ENCODE assay signal across 10 cellular contexts in the genomic region with DNA sequence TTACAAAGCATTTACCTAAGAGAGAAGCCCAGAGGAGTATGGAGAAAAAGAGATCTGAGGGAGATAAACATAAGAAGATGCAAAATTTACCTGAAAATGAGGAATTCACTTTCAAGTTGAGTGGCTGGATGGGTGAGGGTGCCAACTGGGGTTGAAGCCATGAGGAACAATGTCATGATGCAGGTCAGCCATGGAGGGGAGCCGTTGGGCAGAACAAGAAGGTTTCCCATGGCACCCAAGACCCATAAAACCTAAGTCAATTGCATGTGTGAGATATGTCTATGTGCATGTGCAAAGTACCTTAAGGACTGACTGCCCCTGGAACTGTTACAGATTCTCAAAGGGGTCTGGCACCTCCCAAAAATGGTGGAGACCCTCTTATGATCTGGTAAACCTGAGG. TPM values are rescaled to one million over a fixed set of nuclear protein-coding genes. Genes with fewer than 3 reads are reported as not detected.
DNase-seq lines count a peak whose midpoint lies in the region; ATAC-seq and TF ChIP-seq lines count a peak whose summit lies in the region.
"Had no signal": no experiment of that assay in that cellular context is flagged by ENCODE, and none has a peak within 500 bp of the region (broad histone marks: within the 10 kb centered on the region; RNA-seq: fewer than 3 reads in every experiment).

No MANE protein-coding gene starts in this region.

- H2BK20ac ChIP-seq in H9 (ENCODE audit: low read depth, low read length, poor library complexity, severe bottlenecking): no peak overlapping the region

- BruUV-seq in OCI-LY7 (replicated peaks; lab: Mats Ljungman, UMichigan): no TSS peak

- no CpG with 5 or more reads among the region's 1 CpG for WGBS in H9 (ENCODE audit: extremely low coverage, insufficient read length, low lambda C conversion rate)
- 15 to 27% (median 25%) methylated on average over 1 of the region's 1 CpG for WGBS in psoas muscle, 3 donors
- WGBS in gastroesophageal sphincter (ENCODE audit: low coverage in 1 of 2), 2 donors: 57% methylated on average over 1 of the region's 1 CpG; no CpG with 5 or more reads in 1 of the 2 donors

- H4K8ac ChIP-seq in H9 (replicated peaks; ENCODE audit: insufficient read length, low read depth, low read length): no peak overlapping the region

- no peak for TF ChIP-seq EP300 in gastroesophageal sphincter (IDR thresholded peaks at IDR 0.05)

- peaks cover 0 to 2% (median 1%) of the 10 kb centered on the region in 3 experiments; a peak in 1 of 7 replicates for H3K36me3 Mint-ChIP-seq in H9 (ENCODE audit: insufficient read depth in 1 of 3, low read depth in 3 of 3)
- no peaks in the 10 kb centered on the region for H3K36me3 Mint-ChIP-seq in CD8-positive, alpha-beta memory T cell

- intact Hi-C loops in psoas muscle (cut with DNase I) (no loop called here), OCI-LY7 (cut with micrococcal nuclease; ENCODE audit: unreplicated experiment) (no loop called here)

- peak; percentile 49 for DNase-seq in H9
- peak; percentile 2 to 8 for DNase-seq in SJCRH30
- DNase-seq in fibroblast of villous mesenchyme (ENCODE audit: low read depth): peak; percentile 49
- no peak for DNase-seq in psoas muscle
- DNase-seq in CD8-positive, alpha-beta memory T cell: no peak
- no peak for DNase-seq in NCI-H510A (lab: John Stamatoyannopoulos, UW)
- DNase-seq in OCI-LY7 (ENCODE audit: low spot score): no peak
- DNase-seq: NCI-H1092 treated with DMSO at 0.1 percent for 48 hours; stimulated activated CD4-positive, alpha-beta T cell treated with anti-CD3 and anti-CD28 coated beads, Interleukin-1b, Interleukin-23, amount 100 ng/mL, for 48 hours had no signal

- ATAC-seq in psoas muscle (peak in 3 of 4 donors; percentile 66 to 78 (median 75)), gastroesophageal sphincter (no peak)

- no peak for TF ChIP-seq POLR2A in gastroesophageal sphincter (IDR thresholded peaks at IDR 0.05)

- H4K91ac ChIP-seq in H9 (ENCODE audit: insufficient read length, low read depth, low read length): no peak overlapping the region

- H3K56ac ChIP-seq in H9 (ENCODE audit: insufficient read length, low read depth, low read length): no peak overlapping the region

- no peak overlapping the region for H3K27ac ChIP-seq in H9 (ENCODE audit: insufficient read length, low read depth, low read length)
- H3K27ac ChIP-seq in SJCRH30: no peak overlapping the region
- no peak overlapping the region for H3K27ac ChIP-seq in psoas muscle
- no peak overlapping the region for H3K27ac ChIP-seq in CD8-positive, alpha-beta memory T cell (ENCODE audit: low read depth, low read length)
- no peak overlapping the region for H3K27ac ChIP-seq in gastroesophageal sphincter
- no peak overlapping the region for H3K27ac ChIP-seq in OCI-LY7 (ENCODE audit: low read depth, low read length, poor library complexity, severe bottlenecking)

- no peak overlapping the region for H2BK15ac ChIP-seq in H9 (ENCODE audit: low read depth, low read length)

- no peak overlapping the region for H3T11ph ChIP-seq in H9 (ENCODE audit: low read length)

- no peaks in the 10 kb centered on the region for H3K79me2 ChIP-seq in H9 (ENCODE audit: insufficient read depth, low read length)
- H3K79me2 ChIP-seq in OCI-LY7 (ENCODE audit: insufficient read depth, low read depth, low read length): no peaks in the 10 kb centered on the region

- no peak overlapping the region for H3K4ac ChIP-seq in H9 (ENCODE audit: low read depth, low read length)

- no peak overlapping the region for H2BK120ac ChIP-seq in H9 (ENCODE audit: low read depth, low read length, poor library complexity, severe bottlenecking)

- H3K4me3 ChIP-seq in SJCRH30 (no peak overlapping the region), fibroblast of villous mesenchyme (ENCODE audit: low read depth, low read length) (no peak overlapping the region), psoas muscle (no peak overlapping the region), gastroesophageal sphincter (no peak overlapping the region), OCI-LY7 (ENCODE audit: low read depth, low read length, poor library complexity, severe bottlenecking) (no peak overlapping the region)
- no peak overlapping the region for H3K4me3 ChIP-seq in CD8-positive, alpha-beta memory T cell (ENCODE audit: low read length)

- no peak overlapping the region for H3K27ac Mint-ChIP-seq in H9
- H3K27ac Mint-ChIP-seq in CD8-positive, alpha-beta memory T cell: no peak overlapping the region

- no peaks in the 10 kb centered on the region for H3K9me2 ChIP-seq in OCI-LY7 (ENCODE audit: insufficient read depth, low read length)

- no peak overlapping the region for H2BK5ac ChIP-seq in H9 (ENCODE audit: insufficient read length, low read length)

- no peak overlapping the region for H2BK12ac ChIP-seq in H9 (ENCODE audit: insufficient read length, low read depth, low read length)

- H3K14ac ChIP-seq in H9 (ENCODE audit: insufficient read depth, low read length): no peak overlapping the region

- CTCF ChIA-PET in CD8-positive, alpha-beta memory T cell (lab: Charles Lee): no interaction called here
- CTCF ChIA-PET in OCI-LY7 (lab: Charles Lee; ENCODE audit: unreplicated experiment): no interaction called here

- H3K4me1 Mint-ChIP-seq in H9: no peaks in the 10 kb centered on the region
- no peaks in the 10 kb centered on the region for H3K4me1 Mint-ChIP-seq in CD8-positive, alpha-beta memory T cell

- H3K79me1 ChIP-seq in H9 (ENCODE audit: insufficient read depth, low read depth, low read length, poor library complexity, severe bottlenecking): no peaks in the 10 kb centered on the region

- H3K9me3 Mint-ChIP-seq in H9: peaks cover 48 to 59% of the 10 kb centered on the region in 2 experiments
- peaks cover 0 to 5% (median 3%) of the 10 kb centered on the region in 5 donors for H3K9me3 Mint-ChIP-seq in CD8-positive, alpha-beta memory T cell

- H3K4me2 ChIP-seq in H9 (ENCODE audit: insufficient read depth, insufficient read length, low read length) (no peak overlapping the region), OCI-LY7 (ENCODE audit: low read length) (no peak overlapping the region)

- H3K27me3 ChIP-seq in H9 (ENCODE audit: insufficient read depth, low read length) (no peaks in the 10 kb centered on the region), SJCRH30 (no peaks in the 10 kb centered on the region), psoas muscle (ENCODE audit: insufficient read depth in 3 of 3, low read length in 2 of 3) (no peaks in the 10 kb centered on the region), gastroesophageal sphincter (no peaks in the 10 kb centered on the region)
- no peaks in the 10 kb centered on the region for H3K27me3 ChIP-seq in CD8-positive, alpha-beta memory T cell (ENCODE audit: insufficient read depth, low read length, poor library complexity, severe bottlenecking)

- no peak overlapping the region for H3K18ac ChIP-seq in H9 (ENCODE audit: insufficient read length, low read depth, low read length)

- no peaks in the 10 kb centered on the region for H3K4me1 ChIP-seq in H9 (ENCODE audit: insufficient read depth, low read length)
- no peaks in the 10 kb centered on the region for H3K4me1 ChIP-seq in SJCRH30
- no peaks in the 10 kb centered on the region for H3K4me1 ChIP-seq in psoas muscle
- no peaks in the 10 kb centered on the region for H3K4me1 ChIP-seq in CD8-positive, alpha-beta memory T cell (ENCODE audit: insufficient read depth, low read length)
- H3K4me1 ChIP-seq in gastroesophageal sphincter: no peaks in the 10 kb centered on the region
- no peaks in the 10 kb centered on the region for H3K4me1 ChIP-seq in OCI-LY7 (ENCODE audit: insufficient read depth, low read length, poor library complexity, severe bottlenecking)

- H3K23me2 ChIP-seq in H9 (ENCODE audit: insufficient read length, low read depth, low read length, poor library complexity, severe bottlenecking): no peaks in the 10 kb centered on the region

- no peaks in the 10 kb centered on the region for H4K20me1 ChIP-seq in H9 (ENCODE audit: control insufficient read depth, insufficient read depth, insufficient read length)
- no peaks in the 10 kb centered on the region for H4K20me1 ChIP-seq in OCI-LY7 (ENCODE audit: insufficient read depth, low read length)

- H3K9me3 ChIP-seq in H9 (ENCODE audit: control insufficient read depth, low read depth, low read length) (no peaks in the 10 kb centered on the region), SJCRH30 (replicated peaks) (no peaks in the 10 kb centered on the region), psoas muscle (no peaks in the 10 kb centered on the region), gastroesophageal sphincter (no peaks in the 10 kb centered on the region), OCI-LY7 (ENCODE audit: low read length) (no peaks in the 10 kb centered on the region)
- H3K9me3 ChIP-seq in CD8-positive, alpha-beta memory T cell (ENCODE audit: low read length): no peaks in the 10 kb centered on the region

- H3K4me3 Mint-ChIP-seq in H9: no peak overlapping the region
- H3K4me3 Mint-ChIP-seq in CD8-positive, alpha-beta memory T cell: no peak overlapping the region

- peak; percentile 60; the same call in 2 of the 3 replicates for TF ChIP-seq CTCF in H9 (conservative IDR thresholded peaks at IDR 0.05)
- TF ChIP-seq CTCF in fibroblast of villous mesenchyme (IDR thresholded peaks at IDR 0.05; ENCODE audit: insufficient read depth, low read depth, low read length): peak; percentile 56
- peak; percentile 35 for TF ChIP-seq CTCF in psoas muscle (IDR thresholded peaks at IDR 0.05)
- TF ChIP-seq CTCF in gastroesophageal sphincter (IDR thresholded peaks at IDR 0.05): no peak
- no peak for TF ChIP-seq CTCF in OCI-LY7 (conservative IDR thresholded peaks at IDR 0.05; ENCODE audit: low read length)

- H3K36me3 ChIP-seq in SJCRH30 (no peaks in the 10 kb centered on the region), psoas muscle (ENCODE audit: insufficient read depth in 1 of 2, low read depth in 1 of 2) (no peaks in the 10 kb centered on the region), gastroesophageal sphincter (no peaks in the 10 kb centered on the region), OCI-LY7 (ENCODE audit: insufficient read depth, low read length) (no peaks in the 10 kb centered on the region)
- H3K36me3 ChIP-seq in CD8-positive, alpha-beta memory T cell (ENCODE audit: insufficient read depth, low read length): no peaks in the 10 kb centered on the region

- H2AK5ac ChIP-seq in H9 (ENCODE audit: insufficient read length, low read length): no peak overlapping the region

- no peak overlapping the region for H2AFZ ChIP-seq in H9 (ENCODE audit: low read length)
- no peak overlapping the region for H2AFZ ChIP-seq in OCI-LY7 (ENCODE audit: low read length)

- H4K5ac ChIP-seq in H9 (ENCODE audit: insufficient read length, low read depth, low read length): no peak overlapping the region

- H3K9ac ChIP-seq in H9 (ENCODE audit: extremely low read depth, insufficient read length, low read length): no peak overlapping the region

- H3K27me3 Mint-ChIP-seq in H9 (ENCODE audit: low read depth): no peaks in the 10 kb centered on the region; the same call in 1 of the 2 replicates
- H3K27me3 Mint-ChIP-seq in CD8-positive, alpha-beta memory T cell: no peaks in the 10 kb centered on the region

- no peak overlapping the region for H3K23ac ChIP-seq in H9 (ENCODE audit: insufficient read length, low read depth, low read length)

- POLR2A ChIA-PET in CD8-positive, alpha-beta memory T cell (lab: Charles Lee): no interaction called here
- POLR2A ChIA-PET in OCI-LY7 (lab: Charles Lee): no interaction called here

RNA-seq across cellular contexts. Expression of gene PRRG1, which starts 46.6 kb away (rescaled TPM):
- total RNA-seq in H9 (2021) (9.0 and 10.2 TPM in 2 replicates), fibroblast of villous mesenchyme (12.6 and 19.0 TPM in 2 replicates), psoas muscle (10 to 100 TPM in 3 of 4 donors, 1 to 10 TPM in 1; 8.8 to 21.3 (median 15.4) TPM), gastroesophageal sphincter (10 to 100 TPM in 1 of 4 donors, 1 to 10 TPM in 3; 5.3 to 13.9 (median 7.0) TPM), OCI-LY7 (2022) (not detected in 2 replicates)
- 9.8 and 10.9 TPM in 2 replicates for total RNA-seq in SJCRH30 (2014; rRNA removed; shearing (Covaris generic))
- polyA plus RNA-seq in psoas muscle: 1 to 10 TPM; 2.5 to 8.5 (median 3.8) TPM
- not detected for total RNA-seq in CD8-positive, alpha-beta memory T cell
- not detected for polyA plus RNA-seq in CD8-positive, alpha-beta memory T cell
- total RNA-seq in OCI-LY7 (2014; rRNA removed; shearing (Covaris generic)): not detected in 2 replicates

Comparison
In these comparisons a context has a peak if more than half of its experiments do, and no peak if none do; other contexts are left out.
1. DNase-seq: peak in H9 (single experiment), SJCRH30 (2 of 2) and fibroblast of villous mesenchyme (single experiment); none in psoas muscle (0 of 2), CD8-positive, alpha-beta memory T cell (0 of 5), NCI-H510A (single experiment) and OCI-LY7 (single experiment).
2. CTCF ChIP-seq: peak in H9 (single experiment), fibroblast of villous mesenchyme (single experiment) and psoas muscle (single experiment); none in gastroesophageal sphincter (0 of 4) and OCI-LY7 (single experiment).